In the genomic region with DNA sequence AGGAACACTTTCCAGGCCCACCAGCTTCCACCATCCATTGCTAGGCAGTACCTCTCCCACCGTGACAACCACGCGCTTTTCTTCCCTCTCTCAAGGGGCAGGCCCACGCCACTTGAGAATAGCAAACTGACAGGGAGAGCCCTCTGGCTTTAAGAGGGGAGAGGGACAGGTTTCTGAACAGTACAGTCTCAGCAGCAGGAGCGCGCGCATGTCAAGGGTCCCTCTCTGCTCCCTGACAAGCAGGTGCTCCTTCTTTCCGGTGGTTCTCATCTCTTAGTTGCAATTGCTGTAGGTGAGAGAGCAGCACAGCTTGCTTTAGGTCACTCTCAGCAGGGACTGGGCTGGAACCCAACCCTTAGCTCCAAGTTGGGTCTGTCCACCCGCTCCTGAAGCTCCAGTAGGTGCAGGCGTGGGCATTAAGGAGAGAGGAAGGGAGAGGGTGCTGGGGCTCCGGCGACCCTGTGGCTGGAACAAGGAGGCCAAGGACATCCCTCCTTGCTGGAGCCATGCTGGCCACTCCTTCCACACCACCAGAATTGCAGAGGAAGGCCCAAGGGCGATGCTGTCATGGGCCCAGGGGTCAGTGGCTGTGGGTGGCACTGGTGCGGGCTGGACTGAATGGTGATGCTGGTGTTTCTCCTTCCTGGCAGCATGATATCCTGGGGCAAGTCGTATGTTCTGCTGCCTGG, we compare ENCODE assay signal across 8 cellular contexts. TPM values are rescaled to one million over a fixed set of nuclear protein-coding genes. Genes with fewer than 3 reads are reported as not detected.
DNase-seq lines count a peak whose midpoint lies in the region; ATAC-seq, FAIRE-seq and TF ChIP-seq lines count a peak whose summit lies in the region.

No MANE protein-coding gene starts in this region.

- H4K20me1 ChIP-seq in PC-9 (ENCODE audit: insufficient read depth) (no peaks in the 10 kb centered on the region), endothelial cell of umbilical vein (replicated peaks; ENCODE audit: control insufficient read depth, extremely low read depth, insufficient read depth, low read length) (no peaks in the 10 kb centered on the region)

- no peak for TF ChIP-seq POLR2A in endothelial cell of umbilical vein (IDR thresholded peaks at IDR 0.05; ENCODE audit: low read depth, low read length)

- H3K4me1 ChIP-seq in PC-9 (replicated peaks; ENCODE audit: insufficient read depth) = peaks cover 11% of the 10 kb centered on the region
- peaks cover 16% of the 10 kb centered on the region for H3K4me1 ChIP-seq in endothelial cell of umbilical vein (ENCODE audit: control insufficient read depth, extremely low read depth, insufficient read depth, low read length)

- 0 out of 2 replicates have a peak, but pooled peaks cover 3% of the 10 kb centered on the region for H3K36me3 ChIP-seq in PC-9 (ENCODE audit: low read depth)
- peaks cover 8 to 9% of the 10 kb centered on the region in 2 experiments for H3K36me3 ChIP-seq in endothelial cell of umbilical vein (ENCODE audit: control insufficient read depth in 2 of 2, extremely low read depth in 1 of 2, insufficient read depth in 2 of 2, low read length in 2 of 2)

- H3K27me3 Mint-ChIP-seq in naive thymus-derived CD8-positive, alpha-beta T cell = no peaks in the 10 kb centered on the region

- POLR2A ChIA-PET in PC-9 (lab: Charles Lee; ENCODE audit: unreplicated experiment) = interaction anchor here (0.7 kb wide), 1 partner anchor 472 kb away, joined by 3 read pairs; no protein-coding TSS in a partner anchor
- POLR2A ChIA-PET in endothelial cell of umbilical vein (lab: Charles Lee) = interaction anchor here (1.3 to 1.7 kb wide), 2 partner anchors 114 to 438 kb away, joined by 3 to 6 read pairs; partner anchors contain the start of gene FAM120AOS
- POLR2A ChIA-PET in naive thymus-derived CD8-positive, alpha-beta T cell (lab: Charles Lee) = interaction anchor here (0.7 to 3.0 kb wide), 14 partner anchors 9 to 602 kb away, joined by 3 to 48 read pairs (median 4); partner anchors contain the start of genes CARD19, FAM120A, FAM120AOS and PHF2

- H3K9me3 ChIP-seq in PC-9 (ENCODE audit: insufficient read depth, low read depth) (no peaks in the 10 kb centered on the region), endothelial cell of umbilical vein (replicated peaks; ENCODE audit: control insufficient read depth, insufficient read depth, low read length) (no peaks in the 10 kb centered on the region)

- CTCF ChIA-PET in PC-9 (lab: Charles Lee) = interaction anchor here (0.7 to 1.0 kb wide), 2 partner anchors 120 to 237 kb away, joined by 3 to 4 read pairs; no protein-coding TSS in a partner anchor
- CTCF ChIA-PET in endothelial cell of umbilical vein (lab: Charles Lee) = interaction anchor here (1.0 to 2.4 kb wide), 15 partner anchors 8 to 462 kb away, joined by 3 to 46 read pairs (median 8); partner anchors contain the start of genes FAM120A, FAM120AOS and PHF2

- peaks cover 15 to 32% (median 16%) of the 10 kb centered on the region in 4 donors for H3K4me1 Mint-ChIP-seq in naive thymus-derived CD8-positive, alpha-beta T cell

- DNase-seq in SHP77 (lab: John Stamatoyannopoulos, UW) = peak; percentile 30 to 41
- no peak for DNase-seq in SHP77 treated with DMSO at 0.1 percent for 48 hours (lab: John Stamatoyannopoulos, UW)
- DNase-seq in PC-9 = peak in 1 of 2 experiments; percentile 15
- no peak for DNase-seq in endothelial cell of umbilical vein (ENCODE audit: low read depth, low spot score)
- DNase-seq in naive thymus-derived CD8-positive, alpha-beta T cell = no peak
- no peak for DNase-seq in ACHN
- DNase-seq in KG1 (lab: John Stamatoyannopoulos, UW) = no peak

- H3K9me2 ChIP-seq in PC-9 (ENCODE audit: insufficient read depth) = no peaks in the 10 kb centered on the region

- FAIRE-seq in endothelial cell of umbilical vein (lab: Jason Lieb, UNC) = peak; percentile 4

- TF ChIP-seq CTCF in PC-9 (conservative IDR thresholded peaks at IDR 0.05) (no peak), endothelial cell of umbilical vein (IDR thresholded peaks at IDR 0.05; ENCODE audit: extremely low read depth in 1 of 2, insufficient read depth in 1 of 2, low read depth in 1 of 2, low read length in 2 of 2) (no peak)

- peaks cover 24% of the 10 kb centered on the region for H3F3A ChIP-seq in PC-9 (ENCODE audit: insufficient read depth, low read depth)

- H3K27me3 ChIP-seq in PC-9 (ENCODE audit: insufficient read depth, low read depth) (no peaks in the 10 kb centered on the region), endothelial cell of umbilical vein (ENCODE audit: control insufficient read depth in 2 of 2, insufficient read depth in 2 of 2, low read length in 2 of 2) (no peaks in the 10 kb centered on the region)

- H3K9ac ChIP-seq in endothelial cell of umbilical vein (replicated peaks; ENCODE audit: extremely low read depth, insufficient read depth, low read length) = peak overlapping the region; percentile 92

- H3K4me2 ChIP-seq in PC-9 (peak overlapping the region; percentile 97), endothelial cell of umbilical vein (ENCODE audit: insufficient read depth, low read length) (peak overlapping the region; percentile 78)

- in situ Hi-C loops in ACHN (cut with HindIII; ENCODE audit: low pct_ligation_motif_present, low pct_unique_long_range_greater_than_20kb, low sequenced_read_pairs) = no loop called here

- dilution Hi-C loops in endothelial cell of umbilical vein (cut with MboI; ENCODE audit: extremely low pct_ligation_motif_present, low sequenced_read_pairs) = no loop called here

- H3K27ac Mint-ChIP-seq in naive thymus-derived CD8-positive, alpha-beta T cell = peak overlapping the region; percentile 92 to 99 (median 96)

- intact Hi-C loops in PC-9 (cut with micrococcal nuclease; ENCODE audit: unreplicated experiment) = loop anchor here (2.0 to 10.0 kb wide), 7 partner anchors 33 to 760 kb away; partner anchors contain the start of genes CARD19, FAM120A and FAM120AOS
- intact Hi-C loops in endothelial cell of umbilical vein (cut with micrococcal nuclease) = loop anchor here (5.0 to 10.0 kb wide), 2 partner anchors 253 to 470 kb away; partner anchors contain the start of gene CARD19

- no peaks in the 10 kb centered on the region for H3K9me1 ChIP-seq in endothelial cell of umbilical vein (replicated peaks; ENCODE audit: control insufficient read depth, extremely low read depth, insufficient read depth, low read length)

- H3K36me3 Mint-ChIP-seq in naive thymus-derived CD8-positive, alpha-beta T cell = peaks cover 0 to 29% (median 13%) of the 10 kb centered on the region in 3 donors

- peaks cover 0 to 2% (median 0%) of the 10 kb centered on the region in 9 donors for H3K9me3 Mint-ChIP-seq in naive thymus-derived CD8-positive, alpha-beta T cell

- peak overlapping the region; percentile 81 to 91 (median 88) for H3K4me3 Mint-ChIP-seq in naive thymus-derived CD8-positive, alpha-beta T cell

- H3K4me3 ChIP-seq in PC-9 (peak overlapping the region; percentile 77), endothelial cell of umbilical vein (replicated peaks in 1 of 3; ENCODE audit: insufficient read depth in 1 of 3, low read depth in 1 of 3, low read length in 3 of 3) (peak overlapping the region in 2 of 3 experiments; percentile 52 to 64)

- BruUV-seq in PC-9 (replicated peaks; lab: Mats Ljungman, UMichigan) = no TSS peak
- no TSS peak for BruUV-seq in endothelial cell of umbilical vein (replicated peaks; lab: Mats Ljungman, UMichigan)

- H3K27ac ChIP-seq in PC-9 (peak overlapping the region; percentile 66), endothelial cell of umbilical vein (ENCODE audit: insufficient read depth, low read depth, low read length) (peak overlapping the region; percentile 84)

- no peak for ATAC-seq in naive thymus-derived CD8-positive, alpha-beta T cell
- no peak for ATAC-seq in HG03108 (IDR thresholded peaks at IDR 0.05; ENCODE audit: unreplicated experiment)

- H3K79me2 ChIP-seq in PC-9 (ENCODE audit: low read depth) = no peaks in the 10 kb centered on the region
- no peaks in the 10 kb centered on the region for H3K79me2 ChIP-seq in endothelial cell of umbilical vein (ENCODE audit: control insufficient read depth, insufficient read depth, low read length)

- peak overlapping the region; percentile 82 for H2AFZ ChIP-seq in PC-9
- H2AFZ ChIP-seq in endothelial cell of umbilical vein (ENCODE audit: low read depth, low read length) = no peak overlapping the region

TF ChIP-seq in endothelial cell of umbilical vein, 7 proteins besides CTCF, POLR2A, EP300 and RAD21:
- no peak for TF ChIP-seq GATA2 (IDR thresholded peaks at IDR 0.05; ENCODE audit: insufficient read depth, insufficient read length, low read depth, low read length)
- no peak for TF ChIP-seq JUN (IDR thresholded peaks at IDR 0.05; ENCODE audit: borderline replicate concordance, insufficient read depth, insufficient read length, low read depth)
- no peak for TF ChIP-seq MYC (IDR thresholded peaks at IDR 0.05; ENCODE audit: low read depth, low read length)
- no peak for TF ChIP-seq EZH2 (IDR thresholded peaks at IDR 0.05; ENCODE audit: borderline replicate concordance, low read depth, low read length, severe bottlenecking)
- no peak for TF ChIP-seq FOS (IDR thresholded peaks at IDR 0.05; ENCODE audit: borderline replicate concordance, insufficient read depth, low read length)
- TF ChIP-seq MAX (IDR thresholded peaks at IDR 0.05; ENCODE audit: insufficient read depth, insufficient read length) = no peak
- no peak for TF ChIP-seq POLR2AphosphoS5 (IDR thresholded peaks at IDR 0.05; ENCODE audit: insufficient read depth, low read depth, low read length)

RNA-seq across cellular contexts. Expression of gene PHF2, which starts 9.0 kb away (rescaled TPM):
- total RNA-seq in PC-9 (2021) (24.5 and 26.3 TPM in 2 replicates), endothelial cell of umbilical vein (21.5 and 22.5 TPM in 2 replicates)
- polyA plus RNA-seq in endothelial cell of umbilical vein = 8.8 and 9.8 TPM in 2 replicates
- 10.0 and 11.0 TPM in 2 replicates for polyA plus RNA-seq in endothelial cell of umbilical vein (2011; cell fraction: cytosol; rRNA removed)
- polyA plus RNA-seq in endothelial cell of umbilical vein (2011; cell fraction: nucleus; rRNA removed) = 19.3 and 19.7 TPM in 2 replicates
- 11.5 and 13.3 TPM in 2 replicates for polyA plus RNA-seq in endothelial cell of umbilical vein (2012)
- polyA minus RNA-seq in endothelial cell of umbilical vein = 9.1 and 9.7 TPM in 2 replicates
- polyA minus RNA-seq in endothelial cell of umbilical vein (2011; cell fraction: cytosol; rRNA and poly(A)+ RNA removed) = 3.9 TPM
- polyA minus RNA-seq in endothelial cell of umbilical vein (2011; cell fraction: nucleus; rRNA and poly(A)+ RNA removed) = 6.7 and 8.4 TPM in 2 replicates
- total RNA-seq in naive thymus-derived CD8-positive, alpha-beta T cell = 10 to 100 TPM; 35.2 to 35.5 TPM
- 1 to 10 TPM in 2 of 3 donors, under 1 TPM in 1; 0.84 to 2.3 (median 1.3) TPM for polyA plus RNA-seq in naive thymus-derived CD8-positive, alpha-beta T cell

Comparison
In these comparisons a context has a peak if more than half of its experiments do, and no peak if none do; other contexts are left out.
1. DNase-seq: peak in SHP77 (2 of 2); none in SHP77 treated with DMSO at 0.1 percent for 48 hours (single experiment), endothelial cell of umbilical vein (single experiment), naive thymus-derived CD8-positive, alpha-beta T cell (0 of 10), ACHN (single experiment) and KG1 (single experiment).